ENCODE assay signal across 10 cellular contexts in genomic region chr1:172143384-172144025, GRCh38.
DNase-seq lines count a peak whose midpoint lies in the region; ATAC-seq and TF ChIP-seq lines count a peak whose summit lies in the region.
"Had no signal": no experiment of that assay in that cellular context is flagged by ENCODE, and none has a peak within 500 bp of the region (broad histone marks: within the 10 kb centered on the region; RNA-seq: fewer than 3 reads in every experiment).

No MANE protein-coding gene starts in this region.

- H3K4me3 Mint-ChIP-seq in glutamatergic neuron (ENCODE audit: unreplicated experiment) = no peak overlapping the region

- H3K36me3 Mint-ChIP-seq in glutamatergic neuron (ENCODE audit: unreplicated experiment) = no peaks in the 10 kb centered on the region

- peaks cover 19% of the 10 kb centered on the region for H3K4me1 Mint-ChIP-seq in glutamatergic neuron (ENCODE audit: low read depth, unreplicated experiment)

- H3K4me1 ChIP-seq in ectodermal cell (ENCODE audit: control insufficient read depth, insufficient read depth, low read length) = peaks cover 11% of the 10 kb centered on the region
- H3K4me1 ChIP-seq in mucosa of rectum (ENCODE audit: control insufficient read depth in 2 of 2, insufficient read depth in 2 of 2, low read length in 2 of 2) = no peaks in the 10 kb centered on the region
- peaks cover 0 to 34% (median 0%) of the 10 kb centered on the region in 4 donors for H3K4me1 ChIP-seq in tibial artery

- H3K4me3 ChIP-seq in ectodermal cell (ENCODE audit: insufficient read depth, low read depth, low read length) = no peak overlapping the region
- H3K4me3 ChIP-seq in mucosa of rectum (ENCODE audit: low read length in 2 of 2) = peak overlapping the region; percentile 26 to 78
- H3K4me3 ChIP-seq in tibial artery = peak overlapping the region; percentile 64 to 70

- H3K9me3 Mint-ChIP-seq in glutamatergic neuron (ENCODE audit: unreplicated experiment) = no peaks in the 10 kb centered on the region

- H3K27ac ChIP-seq in ectodermal cell (ENCODE audit: insufficient read depth, low read depth, low read length, poor library complexity, severe bottlenecking) (peak overlapping the region; percentile 4), mucosa of rectum (ENCODE audit: low read depth in 2 of 2, low read length in 2 of 2) (peak overlapping the region; percentile 57 to 71), tibial artery (peak overlapping the region; percentile 82 to 88)

- no peaks in the 10 kb centered on the region for H3K36me3 ChIP-seq in ectodermal cell (ENCODE audit: control insufficient read depth, insufficient read depth, low read length)
- no peaks in the 10 kb centered on the region for H3K36me3 ChIP-seq in mucosa of rectum (ENCODE audit: control insufficient read depth in 2 of 2, insufficient read depth in 2 of 2, low read length in 2 of 2)
- no peaks in the 10 kb centered on the region for H3K36me3 ChIP-seq in tibial artery

- no peaks in the 10 kb centered on the region for H3K9me3 ChIP-seq in ectodermal cell (ENCODE audit: control insufficient read depth, low read length)
- no peaks in the 10 kb centered on the region for H3K9me3 ChIP-seq in mucosa of rectum (ENCODE audit: control insufficient read depth in 2 of 2, low read length in 2 of 2)
- H3K9me3 ChIP-seq in tibial artery = no peaks in the 10 kb centered on the region

- TF ChIP-seq CTCF in tibial artery (IDR thresholded peaks at IDR 0.05) = no peak
- no peak for TF ChIP-seq CTCF in glutamatergic neuron (IDR thresholded peaks at IDR 0.05; ENCODE audit: partially characterized antibody, unreplicated experiment)

- no peaks in the 10 kb centered on the region for H3K27me3 ChIP-seq in ectodermal cell (ENCODE audit: control insufficient read depth, insufficient read depth, low read length, poor library complexity, severe bottlenecking)
- no peaks in the 10 kb centered on the region for H3K27me3 ChIP-seq in mucosa of rectum (ENCODE audit: control insufficient read depth in 2 of 2, insufficient read depth in 2 of 2, low read length in 2 of 2)
- H3K27me3 ChIP-seq in tibial artery = no peaks in the 10 kb centered on the region

- intact Hi-C loops in tibial artery (cut with DNase I; ENCODE audit: low total_unique reads) = no loop called here

- WGBS in ectodermal cell, 2 experiments = 50 to 58% methylated on average over 3 of the region's 3 CpGs

- H3K27ac Mint-ChIP-seq in glutamatergic neuron (ENCODE audit: unreplicated experiment) = no peak overlapping the region

- DNase-seq in NCI-H226 (peak; percentile 77), tibial artery (no peak), glutamatergic neuron (no peak), CD1c-positive myeloid dendritic cell (ENCODE audit: extremely low spot score) (no peak)
- no peak for DNase-seq in stimulated activated CD4-positive, alpha-beta T cell treated with anti-CD3 and anti-CD28 coated beads, Interleukin-12 subunit alpha, Interleukin-12 subunit beta, amount 100 ng/mL, for 4 hours
- DNase-seq: NCI-H146, small intestine had no signal

- H3K9ac ChIP-seq in mucosa of rectum (ENCODE audit: low read depth in 1 of 2, low read length in 2 of 2) = peak overlapping the region; percentile 39 to 58

- no peaks in the 10 kb centered on the region for H3K27me3 Mint-ChIP-seq in glutamatergic neuron (ENCODE audit: unreplicated experiment)

- no peak for ATAC-seq in HG03095 (IDR thresholded peaks at IDR 0.05; ENCODE audit: unreplicated experiment)

Comparison
In these comparisons a context has a peak if more than half of its experiments do, and no peak if none do; other contexts are left out.
1. H3K27ac ChIP-seq: peak in every context shown above with its lines; median percentile 85 in tibial artery; 64 in mucosa of rectum; 4 in ectodermal cell.